ENCODE assay signal across 1 cellular context in the genomic region with DNA sequence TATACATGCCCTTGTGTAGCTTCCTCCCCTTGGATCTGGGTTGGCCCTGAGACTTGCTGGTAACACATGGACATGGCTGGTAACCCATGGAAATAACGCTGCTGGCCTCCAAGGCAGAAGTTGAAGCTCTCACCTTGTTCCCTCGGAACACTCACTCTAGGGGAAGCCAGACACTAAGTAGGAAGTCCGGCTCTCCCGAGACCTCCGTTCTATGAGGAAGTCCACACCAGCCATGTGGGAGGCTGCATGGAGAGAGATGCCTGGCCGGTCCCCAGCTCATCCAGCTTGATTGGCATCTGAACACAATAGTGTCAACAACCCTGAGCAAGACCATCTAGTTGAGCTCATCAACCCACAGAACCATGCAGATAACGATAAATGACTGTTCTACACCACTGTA.
TF ChIP-seq lines count a peak whose summit lies in the region.

No MANE protein-coding gene starts in this region.

TF ChIP-seq in H1, 55 proteins besides CTCF, POLR2A, EP300 and RAD21:
- no peak for TF ChIP-seq KDM4A (IDR thresholded peaks at IDR 0.05; ENCODE audit: low read depth, low read length, severe bottlenecking)
